Comparison of ENCODE assay signal across 11 cellular contexts in genomic region chr15:74201656-74202420, GRCh38. TPM values are rescaled to one million over a fixed set of nuclear protein-coding genes. Genes with fewer than 3 reads are reported as not detected.
DNase-seq lines count a peak whose midpoint lies in the region; ATAC-seq, FAIRE-seq and TF ChIP-seq lines count a peak whose summit lies in the region.
"Had no signal": no experiment of that assay in that cellular context is flagged by ENCODE, and none has a peak within 500 bp of the region (broad histone marks: within the 10 kb centered on the region; RNA-seq: fewer than 3 reads in every experiment).

No MANE protein-coding gene starts in this region.

- no peaks in the 10 kb centered on the region for H3K79me1 ChIP-seq in H9 (ENCODE audit: insufficient read depth, low read depth, low read length, poor library complexity, severe bottlenecking)

- H3K9ac ChIP-seq in H9 (ENCODE audit: extremely low read depth, insufficient read length, low read length), result no peak overlapping the region

- H3K4ac ChIP-seq in H9 (ENCODE audit: low read depth, low read length), result no peak overlapping the region

- no peak overlapping the region for H3T11ph ChIP-seq in H9 (ENCODE audit: low read length)

- H3K27me3 Mint-ChIP-seq in H9 (ENCODE audit: low read depth) (peaks cover 39% of the 10 kb centered on the region), osteocyte (ENCODE audit: unreplicated experiment) (no peaks in the 10 kb centered on the region)

- peak; percentile 73 for FAIRE-seq in RCC 7860 (lab: Jason Lieb, UNC)

- H4K91ac ChIP-seq in H9 (ENCODE audit: insufficient read length, low read depth, low read length), result no peak overlapping the region

- peak overlapping the region; percentile 71 for H3K4me2 ChIP-seq in H9 (ENCODE audit: insufficient read depth, insufficient read length, low read length)

- no peak overlapping the region for H3K14ac ChIP-seq in H9 (ENCODE audit: insufficient read depth, low read length)

- no peak overlapping the region for H3K23ac ChIP-seq in H9 (ENCODE audit: insufficient read length, low read depth, low read length)

- no peak overlapping the region for H2BK20ac ChIP-seq in H9 (ENCODE audit: low read depth, low read length, poor library complexity, severe bottlenecking)

- H2BK5ac ChIP-seq in H9 (ENCODE audit: insufficient read length, low read length), result no peak overlapping the region

- peaks cover 18% of the 10 kb centered on the region; the same call in 1 of the 2 replicates for H3K4me1 ChIP-seq in H9 (ENCODE audit: insufficient read depth, low read length)

- no peak overlapping the region for H2BK15ac ChIP-seq in H9 (ENCODE audit: low read depth, low read length)

- H4K5ac ChIP-seq in H9 (ENCODE audit: insufficient read length, low read depth, low read length), result no peak overlapping the region

- no peaks in the 10 kb centered on the region for H3K79me2 ChIP-seq in H9 (ENCODE audit: insufficient read depth, low read length)

- H3K36me3 Mint-ChIP-seq in H9 (ENCODE audit: insufficient read depth in 1 of 3, low read depth in 3 of 3), result peaks cover 0 to 7% (median 4%) of the 10 kb centered on the region in 3 experiments; a peak in 4 of 7 replicates
- H3K36me3 Mint-ChIP-seq in osteocyte (ENCODE audit: unreplicated experiment), result no peaks in the 10 kb centered on the region

- no CpG with 5 or more reads among the region's 8 CpGs for WGBS in H9 (ENCODE audit: extremely low coverage, insufficient read length, low lambda C conversion rate)

- no peaks in the 10 kb centered on the region for H4K20me1 ChIP-seq in H9 (ENCODE audit: control insufficient read depth, insufficient read depth, insufficient read length)

- H3K27me3 ChIP-seq in H9 (ENCODE audit: insufficient read depth, low read length), result no peaks in the 10 kb centered on the region

- no peak overlapping the region for H4K8ac ChIP-seq in H9 (replicated peaks; ENCODE audit: insufficient read length, low read depth, low read length)

- peak overlapping the region in 1 of 3 experiments; percentile 68; a peak in 3 of 7 replicates for H3K27ac Mint-ChIP-seq in H9
- H3K27ac Mint-ChIP-seq in osteocyte (ENCODE audit: unreplicated experiment), result peak overlapping the region; percentile 92

- no peak for TF ChIP-seq CTCF in H9 (conservative IDR thresholded peaks at IDR 0.05)
- no peak for TF ChIP-seq CTCF in osteocyte (IDR thresholded peaks at IDR 0.05)

- no peak overlapping the region for H2AK5ac ChIP-seq in H9 (ENCODE audit: insufficient read length, low read length)

- ATAC-seq in esophagus mucosa, result peak; percentile 71
- no peak for ATAC-seq in sciatic nerve

- H2BK120ac ChIP-seq in H9 (ENCODE audit: low read depth, low read length, poor library complexity, severe bottlenecking), result no peak overlapping the region

- H3K27ac ChIP-seq in H9 (ENCODE audit: insufficient read length, low read depth, low read length), result no peak overlapping the region

- H3K9me3 Mint-ChIP-seq in H9, result no peaks in the 10 kb centered on the region
- no peaks in the 10 kb centered on the region for H3K9me3 Mint-ChIP-seq in osteocyte (ENCODE audit: unreplicated experiment)

- no peak overlapping the region for H3K56ac ChIP-seq in H9 (ENCODE audit: insufficient read length, low read depth, low read length)

- no peak overlapping the region for H2AFZ ChIP-seq in H9 (ENCODE audit: low read length)

- peak overlapping the region; percentile 71 to 83 for H3K4me3 Mint-ChIP-seq in H9
- peak overlapping the region; percentile 66 for H3K4me3 Mint-ChIP-seq in osteocyte (ENCODE audit: unreplicated experiment)

- no peak for DNase-seq in H9
- peak; percentile 83 for DNase-seq in RCC 7860 (ENCODE audit: low spot score)
- DNase-seq in osteocyte (ENCODE audit: extremely low spot score, unreplicated experiment), result no peak
- DNase-seq in NCI-H510A treated with DMSO at 0.1 percent for 48 hours (lab: John Stamatoyannopoulos, UW), result no peak
- no peak for DNase-seq in NCI-H774 (lab: John Stamatoyannopoulos, UW)
- DNase-seq in sciatic nerve (ENCODE audit: low spot score), result no peak
- no peak for DNase-seq in NCI-H2107 (lab: John Stamatoyannopoulos, UW)
- DNase-seq: activated gamma-delta T cell treated with Interleukin-2 at 50 U/mL for 16 hours; SIG-M5; stimulated activated naive CD4-positive, alpha-beta T cell treated with Interleukin-2 at 50 U/mL for 16 hours had no signal

- no peak overlapping the region for H2BK12ac ChIP-seq in H9 (ENCODE audit: insufficient read length, low read depth, low read length)

- no peak overlapping the region for H3K18ac ChIP-seq in H9 (ENCODE audit: insufficient read length, low read depth, low read length)

- H3K4me1 Mint-ChIP-seq in H9, result peaks cover 52 to 59% of the 10 kb centered on the region in 2 experiments
- peaks cover 66% of the 10 kb centered on the region for H3K4me1 Mint-ChIP-seq in osteocyte (ENCODE audit: unreplicated experiment)

- no peaks in the 10 kb centered on the region for H3K9me3 ChIP-seq in H9 (ENCODE audit: control insufficient read depth, low read depth, low read length)

- H3K23me2 ChIP-seq in H9 (ENCODE audit: insufficient read length, low read depth, low read length, poor library complexity, severe bottlenecking), result peaks cover 11% of the 10 kb centered on the region

- intact Hi-C loops in sciatic nerve (cut with DNase I), result no loop called here

RNA-seq across cellular contexts. Expression of gene STRA6, which starts 0.7 kb away (rescaled TPM):
- total RNA-seq in H9 (2021) (11.2 and 12.8 TPM in 2 replicates), esophagus mucosa (1.5 TPM), osteocyte (23.2 and 25.8 TPM in 2 replicates), sciatic nerve (0.76 TPM)

RNA-seq across cellular contexts. Expression of gene ISLR, which starts 28.3 kb away (rescaled TPM):
- total RNA-seq in H9 (2021) (0.11 and 0.35 TPM in 2 replicates), esophagus mucosa (2.2 TPM), osteocyte (108 and 110 TPM in 2 replicates), sciatic nerve (120 TPM)

RNA-seq across cellular contexts. Expression of gene CCDC33, which starts 34.3 kb away (rescaled TPM):
- 4.5 and 4.6 TPM in 2 replicates for total RNA-seq in H9 (2021)
- 0.32 TPM for total RNA-seq in esophagus mucosa
- total RNA-seq in osteocyte, result not detected in 2 replicates
- not detected for total RNA-seq in sciatic nerve

Comparison
In these comparisons a context has a peak if more than half of its experiments do, and no peak if none do; other contexts are left out.
1. RNA of gene ISLR, which starts 28.3 kb away (total RNA-seq): 120 TPM in sciatic nerve (single experiment) and 108 to 110 TPM in osteocyte; 2.2 TPM in esophagus mucosa (single experiment) and 0.11 to 0.35 TPM in H9; every median in the first group is over 10 times any median in the second.